In genomic region chr17:80101160-80101945, GRCh38 we compare ENCODE assay signal across 8 cellular contexts. TPM values are rescaled to one million over a fixed set of nuclear protein-coding genes. Genes with fewer than 3 reads are reported as not detected.
DNase-seq lines count a peak whose midpoint lies in the region; ATAC-seq and TF ChIP-seq lines count a peak whose summit lies in the region.

GAA (plus strand) TSS chr17:80101581; CDS start chr17:80104587, 3,006 bp downstream.

- H3K9me3 Mint-ChIP-seq in CD14-positive monocyte (no peaks in the 10 kb centered on the region), mesothelial cell of epicardium (no peaks in the 10 kb centered on the region)

- H3K27me3 ChIP-seq in HL-60 (ENCODE audit: insufficient read depth, poor library complexity, severe bottlenecking), result peaks cover 12% of the 10 kb centered on the region

- peak within 1 kb of the TSS; percentile 52 for H3K27ac ChIP-seq in HL-60 (replicated peaks)

- peaks cover 11 to 26% of the 10 kb centered on the region in 2 donors for H3K36me3 Mint-ChIP-seq in CD14-positive monocyte
- H3K36me3 Mint-ChIP-seq in mesothelial cell of epicardium, result no peaks in the 10 kb centered on the region

- H3K27me3 Mint-ChIP-seq in CD14-positive monocyte (ENCODE audit: low read depth in 3 of 3), result peaks cover 0 to 2% (median 1%) of the 10 kb centered on the region in 3 donors
- no peaks in the 10 kb centered on the region for H3K27me3 Mint-ChIP-seq in mesothelial cell of epicardium (ENCODE audit: low read depth)

- TF ChIP-seq CTCF in CD14-positive monocyte (IDR thresholded peaks at IDR 0.05), result peak; percentile 88
- peak; percentile 45 for TF ChIP-seq CTCF in HL-60 (IDR thresholded peaks at IDR 0.05; ENCODE audit: insufficient read depth, low read length)
- peak; percentile 89 for TF ChIP-seq CTCF in mesothelial cell of epicardium (IDR thresholded peaks at IDR 0.05; ENCODE audit: unreplicated experiment)

- peak; percentile 74 for ATAC-seq in GM19328 (IDR thresholded peaks at IDR 0.05; ENCODE audit: unreplicated experiment)

- peaks cover 34% of the 10 kb centered on the region for H3K4me1 Mint-ChIP-seq in CD14-positive monocyte
- H3K4me1 Mint-ChIP-seq in mesothelial cell of epicardium, result peaks cover 26% of the 10 kb centered on the region

- intact Hi-C loops in CD14-positive monocyte (cut with micrococcal nuclease), result loop anchor here (2.0 to 5.0 kb wide), 2 partner anchors 45 to 161 kb away; partner anchors contain the start of genes EIF4A3 (in 2 of the 2) and RNF213 (in 1 of the 2)

- DNase-seq in CD14-positive monocyte (ENCODE audit: low spot score) (peak; percentile 80), HL-60 (ENCODE audit: low read depth in 1 of 2, low spot score in 1 of 2) (peak; percentile 67 to 70), NOMO-1 treated with dmso at 0.1 percent for 144 hours (lab: John Stamatoyannopoulos, UW; ENCODE audit: unreplicated experiment) (peak; percentile 43), mesothelial cell of epicardium (ENCODE audit: low spot score in 2 of 2, unreplicated experiment in 2 of 2) (peak; percentile 85 to 94)
- DNase-seq in activated CD8-positive, alpha-beta memory T cell treated with anti-CD3 and anti-CD28 coated beads, Interleukin-2, amount 50 U/mL, for 1 hour (ENCODE audit: extremely low read depth), result peak; percentile 62
- peak; percentile 83 for DNase-seq in stimulated activated CD8-positive, alpha-beta memory T cell treated with anti-CD3 and anti-CD28 coated beads, Interleukin-15, amount 100 ng/mL, for 48 hours (ENCODE audit: low read depth in 2 of 2)

- H3K27ac Mint-ChIP-seq in CD14-positive monocyte (peak within 1 kb of the TSS; percentile 91 to 96 (median 95)), mesothelial cell of epicardium (peak within 1 kb of the TSS; percentile 86)

- in situ Hi-C loops in endometrial microvascular endothelial cells (cut with HindIII; ENCODE audit: inconsistent ontology term, low pct_unique_long_range_greater_than_20kb, low sequenced_read_pairs), result no loop called here

- peak within 1 kb of the TSS; percentile 93 to 96 for H3K4me3 Mint-ChIP-seq in CD14-positive monocyte
- H3K4me3 Mint-ChIP-seq in mesothelial cell of epicardium, result peak within 1 kb of the TSS; percentile 87

- H3K4me3 ChIP-seq in HL-60 (replicated peaks; ENCODE audit: insufficient read depth, low read length), result peak within 1 kb of the TSS; percentile 92

RNA-seq across cellular contexts. Expression of gene GAA, which starts in this region (rescaled TPM):
- 100 to 1,000 TPM; 120 to 140 TPM for polyA plus RNA-seq in CD14-positive monocyte
- total RNA-seq in endometrial microvascular endothelial cells (ENCODE audit: inconsistent ontology term) (37.1 TPM), mesothelial cell of epicardium (55.1 to 59.7 TPM (median 55.9 TPM) in 3 replicates)

Comparison
In these comparisons a context has a peak if more than half of its experiments do, and no peak if none do; other contexts are left out.
1. Peak in every context shown above with its lines: DNase-seq, ATAC-seq, H3K4me3 ChIP-seq and H3K27ac ChIP-seq.